ENCODE assay signal across 10 cellular contexts in the genomic region with DNA sequence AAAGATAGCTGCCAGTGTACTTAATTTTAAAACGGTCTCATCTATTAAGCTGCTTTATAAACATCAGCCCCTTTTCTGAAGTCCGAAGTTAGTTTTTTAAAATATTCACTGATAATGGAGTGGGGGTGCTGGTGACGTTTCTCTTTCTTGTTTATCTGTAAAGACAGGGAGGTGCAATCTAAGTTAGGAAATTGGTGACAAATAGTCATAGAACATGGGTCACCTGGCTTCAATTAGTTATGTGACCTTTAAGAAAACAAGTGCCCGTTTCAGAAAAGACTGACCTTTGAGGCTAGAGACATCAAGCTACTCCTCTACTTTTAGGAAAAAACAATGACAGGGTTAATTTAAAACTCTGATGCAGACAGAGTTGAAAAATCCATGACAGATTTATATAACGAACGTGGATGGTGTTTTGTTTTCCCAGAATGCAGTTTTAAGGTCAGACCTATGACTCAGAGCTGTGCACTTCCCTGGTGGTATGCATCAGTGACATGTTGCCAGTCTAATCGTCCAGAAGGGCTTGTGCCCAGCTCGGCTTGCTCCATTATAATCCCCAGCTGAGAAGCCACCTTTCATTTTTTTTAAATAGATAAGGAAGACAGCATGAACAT. TPM values are rescaled to one million over a fixed set of nuclear protein-coding genes. Genes with fewer than 3 reads are reported as not detected.
DNase-seq lines count a peak whose midpoint lies in the region; ATAC-seq lines count a peak whose summit lies in the region.
"Had no signal": no experiment of that assay in that cellular context is flagged by ENCODE, and none has a peak within 500 bp of the region (broad histone marks: within the 10 kb centered on the region; RNA-seq: fewer than 3 reads in every experiment).

No MANE protein-coding gene starts in this region.

- H3K4me3 ChIP-seq in SK-N-MC, result peak overlapping the region; percentile 10

- DNase-seq in EH (ENCODE audit: low read depth) (peak; percentile 77), SK-N-MC (ENCODE audit: low read depth, low spot score) (no peak), glomerular visceral epithelial cell (ENCODE audit: extremely low spot score) (peak; percentile 51), renal cortical epithelial cell (ENCODE audit: low read depth) (peak; percentile 81), SIG-M5 (lab: John Stamatoyannopoulos, UW) (no peak), retina (no peak)
- DNase-seq: DMS153, occipital lobe had no signal

- H3K27ac ChIP-seq in SK-N-MC, result no peak overlapping the region

- no peaks in the 10 kb centered on the region for H3K9me3 ChIP-seq in SK-N-MC (ENCODE audit: low read depth, low read length)

- H3K36me3 ChIP-seq in SK-N-MC (ENCODE audit: insufficient read depth, low read length), result no peaks in the 10 kb centered on the region

- H3K9ac ChIP-seq in SK-N-MC (ENCODE audit: insufficient read length), result no peak overlapping the region

- ATAC-seq in GM21447 (IDR thresholded peaks at IDR 0.05; ENCODE audit: unreplicated experiment) (no peak), GM18867 (IDR thresholded peaks at IDR 0.05; ENCODE audit: unreplicated experiment) (no peak)

RNA-seq across cellular contexts. Expression of a gene that starts 38.2 kb away (rescaled TPM):
- 19.3 and 86.2 TPM in 2 replicates for total RNA-seq in renal cortical epithelial cell

Comparison
In these comparisons a context has a peak if more than half of its experiments do, and no peak if none do; other contexts are left out.
1. DNase-seq: peak in EH (single experiment), glomerular visceral epithelial cell (single experiment) and renal cortical epithelial cell (single experiment); none in SK-N-MC (single experiment), SIG-M5 (single experiment) and retina (single experiment).